2 cellular contexts compared by ENCODE assay signal in genomic region chr17:18257747-18258355, GRCh38.
A peak's percentile ranks its signal among the peaks of the same experiment; 100 is the strongest.
TF ChIP-seq lines count a peak whose summit lies in the region.

No MANE protein-coding gene starts in this region.

TF ChIP-seq in IMR-90, 13 proteins besides CTCF, POLR2A, EP300 and RAD21:
- TF ChIP-seq MXI1 (IDR thresholded peaks at IDR 0.05; ENCODE audit: borderline replicate concordance, low read depth, low read length) (peak; percentile 33; the same call in 1 of the 2 replicates), MAZ (IDR thresholded peaks at IDR 0.05; ENCODE audit: borderline replicate concordance, low read depth, low read length) (peak; percentile 74), RFX5 (IDR thresholded peaks at IDR 0.05; ENCODE audit: low read depth, low read length) (no peak), FOS (IDR thresholded peaks at IDR 0.05; ENCODE audit: low read depth, low read length) (peak; percentile 13; the same call in 1 of the 2 replicates), RCOR1 (IDR thresholded peaks at IDR 0.05; ENCODE audit: insufficient replicate concordance, low read length) (no peak)

TF ChIP-seq in K562, 482 proteins besides CTCF, POLR2A, EP300 and RAD21:
- TF ChIP-seq SMARCA5 (IDR thresholded peaks at IDR 0.05) = no peak
- TF ChIP-seq SMARCE1 (IDR thresholded peaks at IDR 0.05) = 0 out of 2 replicates have a peak, but pooled peaks have one; percentile 16
- no peak for TF ChIP-seq SMARCC2 (IDR thresholded peaks at IDR 0.05; ENCODE audit: low read depth)
- TF ChIP-seq KLF6 (CRISPR knock-in tag; IDR thresholded peaks at IDR 0.05; ENCODE audit: borderline replicate concordance) = no peak
- no peak for TF ChIP-seq ZBTB49 (CRISPR knock-in tag; IDR thresholded peaks at IDR 0.05; ENCODE audit: borderline replicate concordance)
- no peak for TF ChIP-seq MTF1 (CRISPR knock-in tag; IDR thresholded peaks at IDR 0.05; ENCODE audit: borderline replicate concordance)
- peak; percentile 76 for TF ChIP-seq SPI1 (IDR thresholded peaks at IDR 0.05; ENCODE audit: borderline replicate concordance, low read depth, low read length)
- TF ChIP-seq NRF1 (conservative IDR thresholded peaks at IDR 0.05 in 1 of 2, IDR thresholded peaks at IDR 0.05 in 1 of 2) = peak in 1 of 2 experiments; percentile 10; a peak in 1 of 4 replicates
- TF ChIP-seq PRMT5 (CRISPR knock-in tag; IDR thresholded peaks at IDR 0.05) = no peak
- TF ChIP-seq EGR1 (conservative IDR thresholded peaks at IDR 0.05) = no peak
- TF ChIP-seq CBX2 (IDR thresholded peaks at IDR 0.05; ENCODE audit: insufficient read depth, low read length, poor library complexity, severe bottlenecking) = no peak
- TF ChIP-seq TFAP4 (CRISPR knock-in tag; IDR thresholded peaks at IDR 0.05; ENCODE audit: borderline replicate concordance) = peak; percentile 30; the same call in 1 of the 2 replicates
- no peak for TF ChIP-seq CAMTA2 (CRISPR knock-in tag; conservative IDR thresholded peaks at IDR 0.05)
- no peak for TF ChIP-seq FUS (optimal IDR thresholded peaks at IDR 0.05; ENCODE audit: low read depth, low read length)
- no peak for TF ChIP-seq NKRF (IDR thresholded peaks at IDR 0.05; ENCODE audit: borderline replicate concordance)
- no peak for TF ChIP-seq ELK1 (CRISPR knock-in tag; IDR thresholded peaks at IDR 0.05)
- peak in 1 of 2 experiments; percentile 14; a peak in 1 of 4 replicates for TF ChIP-seq MNT (conservative IDR thresholded peaks at IDR 0.05)
- peak; percentile 7 for TF ChIP-seq CCNT2 (IDR thresholded peaks at IDR 0.05; ENCODE audit: borderline replicate concordance, extremely low read depth, insufficient read length, low read depth, low read length)
- TF ChIP-seq TEAD4 (IDR thresholded peaks at IDR 0.05; ENCODE audit: low read length) = no peak
- TF ChIP-seq TEAD4 (CRISPR knock-in tag; IDR thresholded peaks at IDR 0.05; ENCODE audit: borderline replicate concordance) = no peak
- TF ChIP-seq HNRNPL (IDR thresholded peaks at IDR 0.05; ENCODE audit: low read depth, low read length) = no peak
- peak in 2 of 3 experiments; percentile 41 to 66 for TF ChIP-seq YY1 (IDR thresholded peaks at IDR 0.05; ENCODE audit: borderline replicate concordance in 1 of 3, control insufficient read depth in 1 of 3, extremely low read depth in 1 of 3, insufficient read depth in 3 of 3, insufficient read length in 1 of 3, insufficient replicate concordance in 2 of 3, low read depth in 1 of 3, low read length in 2 of 3)
- TF ChIP-seq TSC22D4 (tag; IDR thresholded peaks at IDR 0.05) = no peak
- 0 out of 2 replicates have a peak, but pooled peaks have one; percentile 30 for TF ChIP-seq ATF3 (IDR thresholded peaks at IDR 0.05)
- TF ChIP-seq ATF3 (CRISPR knock-in tag; conservative IDR thresholded peaks at IDR 0.05) = no peak
- TF ChIP-seq RFX7 (CRISPR knock-in tag; IDR thresholded peaks at IDR 0.05) = no peak
